ENCODE assay signal across 15 cellular contexts in the genomic region with DNA sequence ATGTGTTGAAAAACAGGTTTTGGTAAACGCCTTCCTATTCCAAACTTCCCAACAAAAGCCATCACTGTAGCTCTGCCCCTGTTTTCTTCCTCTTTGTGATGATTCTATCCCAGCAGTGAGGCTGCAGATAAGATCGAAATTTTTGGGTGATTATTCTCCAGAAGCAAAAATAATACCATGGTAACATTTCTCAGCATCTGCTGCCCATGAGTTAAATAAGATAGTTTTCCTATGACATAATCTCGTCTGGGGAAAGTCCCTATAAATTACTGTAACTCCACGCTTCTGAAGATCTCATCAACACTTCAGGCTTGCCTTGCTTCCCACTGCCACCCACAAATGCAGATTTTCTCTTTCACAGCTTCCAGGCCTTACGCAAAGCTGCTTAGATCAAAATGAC. TPM values are rescaled to one million over a fixed set of nuclear protein-coding genes. Genes with fewer than 3 reads are reported as not detected.
A peak's percentile ranks its signal among the peaks of the same experiment; 100 is the strongest.
DNase-seq lines count a peak whose midpoint lies in the region; ATAC-seq and TF ChIP-seq lines count a peak whose summit lies in the region.
"Had no signal": no experiment of that assay in that cellular context is flagged by ENCODE, and none has a peak within 500 bp of the region (broad histone marks: within the 10 kb centered on the region; RNA-seq: fewer than 3 reads in every experiment).

No MANE protein-coding gene starts in this region.

- no peaks in the 10 kb centered on the region for H3K36me3 Mint-ChIP-seq in type B pancreatic cell
- H3K36me3 Mint-ChIP-seq: IgD-negative memory B cell had no signal

- H3K36me3 ChIP-seq in osteoblast (ENCODE audit: insufficient read depth, low read length), result no peaks in the 10 kb centered on the region
- H3K36me3 ChIP-seq: upper lobe of left lung had no signal

- no peak overlapping the region for H3K4me3 Mint-ChIP-seq in type B pancreatic cell
- H3K4me3 Mint-ChIP-seq: central memory CD8-positive, alpha-beta T cell; nephron had no signal

- no peaks in the 10 kb centered on the region for H3K9me3 ChIP-seq in osteoblast (ENCODE audit: low read depth, low read length)
- H3K9me3 ChIP-seq: upper lobe of left lung had no signal

- peaks cover 19% of the 10 kb centered on the region for H3K4me1 ChIP-seq in osteoblast (ENCODE audit: insufficient read depth, low read length)

- peak overlapping the region; percentile 86 for H3K27ac ChIP-seq in osteoblast (ENCODE audit: low read depth, low read length)

- no peak overlapping the region for H2AFZ ChIP-seq in osteoblast (ENCODE audit: low read length)

- H3K79me2 ChIP-seq in osteoblast (ENCODE audit: insufficient read depth, low read length), result no peaks in the 10 kb centered on the region

- no peak for TF ChIP-seq CTCF in osteoblast (IDR thresholded peaks at IDR 0.05; ENCODE audit: extremely low read depth, low read depth, low read length)
- TF ChIP-seq CTCF in type B pancreatic cell (conservative IDR thresholded peaks at IDR 0.05), result no peak

- ATAC-seq in GM21381 (IDR thresholded peaks at IDR 0.05; ENCODE audit: unreplicated experiment), result no peak

- no peak overlapping the region for H3K27ac Mint-ChIP-seq in type B pancreatic cell
- H3K27ac Mint-ChIP-seq: IgD-negative memory B cell, nephron had no signal

- DNase-seq in Daoy (ENCODE audit: low read depth), result peak; percentile 82
- DNase-seq in M059J (ENCODE audit: low read depth), result peak; percentile 92
- peak; percentile 83 for DNase-seq in dermis blood vessel endothelial cell
- DNase-seq in osteoblast (ENCODE audit: insufficient read length, low spot score, missing footprints), result no peak
- DNase-seq in posterior vena cava (ENCODE audit: low spot score), result no peak
- no peak for DNase-seq in NCI-H2196 (lab: John Stamatoyannopoulos, UW; ENCODE audit: unreplicated experiment)
- DNase-seq in type B pancreatic cell (ENCODE audit: extremely low spot score, unreplicated experiment), result no peak
- DNase-seq: DMS79 treated with DMSO at 0.1 percent for 48 hours, NCI-H446 treated with DMSO at 0.1 percent for 48 hours, upper lobe of left lung had no signal

- intact Hi-C loops in posterior vena cava (cut with DNase I), result no loop called here

- H4K20me1 ChIP-seq in osteoblast (ENCODE audit: insufficient read depth, low read length), result no peaks in the 10 kb centered on the region

- H3K4me3 ChIP-seq in osteoblast (ENCODE audit: insufficient read depth, low read length), result no peak overlapping the region
- H3K4me3 ChIP-seq: upper lobe of left lung had no signal

- H3K4me2 ChIP-seq in osteoblast (ENCODE audit: insufficient read depth, low read length), result peak overlapping the region; percentile 60

- no peaks in the 10 kb centered on the region for H3K27me3 ChIP-seq in osteoblast (ENCODE audit: insufficient read depth, low read length)
- H3K27me3 ChIP-seq: upper lobe of left lung had no signal

- H3K4me1 Mint-ChIP-seq in type B pancreatic cell (ENCODE audit: unreplicated experiment), result peaks cover 4% of the 10 kb centered on the region

- H3K9me3 Mint-ChIP-seq in type B pancreatic cell, result no peaks in the 10 kb centered on the region
- H3K9me3 Mint-ChIP-seq: central memory CD8-positive, alpha-beta T cell; IgD-negative memory B cell; nephron had no signal

- H3K27me3 Mint-ChIP-seq in type B pancreatic cell, result peaks cover 3% of the 10 kb centered on the region
- H3K27me3 Mint-ChIP-seq: central memory CD8-positive, alpha-beta T cell; IgD-negative memory B cell had no signal

RNA-seq across cellular contexts. Expression of a gene that starts 24.5 kb away (rescaled TPM):
- 1.6 and 1.7 TPM in 2 replicates for total RNA-seq in Daoy (2014; rRNA removed; shearing (Covaris generic))
- 1.6 and 3.4 TPM in 2 replicates for total RNA-seq in M059J (2014; rRNA removed; shearing (Covaris generic))
- total RNA-seq in dermis blood vessel endothelial cell (135 and 169 TPM in 2 replicates), osteoblast (0.29 and 1.1 TPM in 2 replicates), posterior vena cava (10 to 100 TPM; 38.0 to 53.4 TPM), type B pancreatic cell (ENCODE audit: low replicate concordance) (1.2 and 4.2 TPM in 2 replicates)
- total RNA-seq: T-helper 1 cell treated with Interleukin-12 subunit alpha and Interleukin-12 subunit beta and Interleukin-4 antibody, amounts not matched to agents 30 ng/mL and 1 ng/mL, for 36 hours had no signal

Comparison
In these comparisons a context has a peak if more than half of its experiments do, and no peak if none do; other contexts are left out.
1. DNase-seq: peak in Daoy (single experiment), M059J (single experiment) and dermis blood vessel endothelial cell (single experiment); none in osteoblast (single experiment), posterior vena cava (single experiment), NCI-H2196 (single experiment) and type B pancreatic cell (single experiment).